8 cellular contexts compared by ENCODE assay signal in genomic region chrX:133670394-133670793, GRCh38.
DNase-seq lines count a peak whose midpoint lies in the region; ATAC-seq and TF ChIP-seq lines count a peak whose summit lies in the region.

No MANE protein-coding gene starts in this region.

- intact Hi-C loops in right lobe of liver (cut with DNase I): no loop called here

- H3K4me1 ChIP-seq in right lobe of liver: no peaks in the 10 kb centered on the region

- H3K36me3 ChIP-seq in right lobe of liver: no peaks in the 10 kb centered on the region

- no peak for TF ChIP-seq POLR2A in right lobe of liver (IDR thresholded peaks at IDR 0.05)

- 5% methylated on average over 4 of the region's 4 CpGs for WGBS in right lobe of liver (ENCODE audit: insufficient coverage, low coverage, low lambda C conversion rate, missing lambda C conversion rate)

- ATAC-seq in right lobe of liver: peak in 3 of 4 donors; percentile 47 to 69 (median 64)
- no peak for ATAC-seq in HG02571 (IDR thresholded peaks at IDR 0.05; ENCODE audit: unreplicated experiment)
- no peak for ATAC-seq in GM19397 (IDR thresholded peaks at IDR 0.05; ENCODE audit: unreplicated experiment)

- peaks cover 0 to 3% of the 10 kb centered on the region in 2 donors for H3K27me3 ChIP-seq in right lobe of liver

- no peak overlapping the region for H3K27ac ChIP-seq in right lobe of liver

- TF ChIP-seq CTCF in cardiac fibroblast (IDR thresholded peaks at IDR 0.05; ENCODE audit: low read depth, low read length) (peak; percentile 40), right lobe of liver (IDR thresholded peaks at IDR 0.05) (peak; percentile 58 to 72 (median 65))

- no peaks in the 10 kb centered on the region for H3K9me3 ChIP-seq in right lobe of liver

- H3K4me3 ChIP-seq in cardiac fibroblast (replicated peaks in 1 of 2; ENCODE audit: low read depth in 2 of 2, low read length in 2 of 2): no peak overlapping the region
- no peak overlapping the region for H3K4me3 ChIP-seq in right lobe of liver

- DNase-seq in NCI-H524 (lab: John Stamatoyannopoulos, UW) (peak; percentile 13 to 52), NCI-H524 treated with DMSO at 0.1 percent for 48 hours (lab: John Stamatoyannopoulos, UW) (no peak), NCI-H2171 (lab: John Stamatoyannopoulos, UW) (peak; percentile 17), cardiac fibroblast (ENCODE audit: low read depth in 2 of 2) (peak; percentile 43 to 67), right lobe of liver (no peak)
- no peak for DNase-seq in activated CD4-positive, alpha-beta T cell treated with anti-CD3 and anti-CD28 coated beads for 1 hour

Comparison
In these comparisons a context has a peak if more than half of its experiments do, and no peak if none do; other contexts are left out.
1. DNase-seq: peak in NCI-H524 (2 of 2), NCI-H2171 (single experiment) and cardiac fibroblast (2 of 2); none in NCI-H524 treated with DMSO at 0.1 percent for 48 hours (single experiment), right lobe of liver (0 of 3) and activated CD4-positive, alpha-beta T cell treated with anti-CD3 and anti-CD28 coated beads for 1 hour (single experiment).
2. ATAC-seq: peak in right lobe of liver (3 of 4); none in HG02571 (single experiment) and GM19397 (single experiment).